Comparison of ENCODE assay signal across 8 cellular contexts in the genomic region with DNA sequence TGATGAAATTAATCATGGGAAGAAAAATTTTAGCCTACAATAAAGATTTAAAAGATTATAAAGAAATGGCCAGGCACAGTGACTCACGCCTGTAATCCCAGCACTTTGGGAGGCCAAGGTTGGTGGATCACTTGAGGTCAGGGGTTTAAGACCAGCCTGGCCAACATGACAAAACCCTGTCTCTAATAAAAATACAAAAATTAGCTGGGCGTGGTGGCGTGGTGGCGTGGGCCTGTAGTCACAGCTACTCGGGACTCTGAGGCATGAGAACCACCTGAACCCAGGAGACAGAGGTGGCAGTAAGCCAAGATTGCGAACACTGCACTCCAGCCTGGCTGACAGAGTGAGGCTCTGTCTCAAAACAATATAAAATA. TPM values are rescaled to one million over a fixed set of nuclear protein-coding genes. Genes with fewer than 3 reads are reported as not detected.
DNase-seq lines count a peak whose midpoint lies in the region; TF ChIP-seq lines count a peak whose summit lies in the region.
"Not testable (repeated sequence)": the region's sequence is repeated elsewhere in the genome, so short reads cannot be mapped to it uniquely, and the experiment has no call there.

No MANE protein-coding gene starts in this region.

- not testable (repeated sequence) for H3K4me1 ChIP-seq in breast epithelium
- peaks cover 0 to 42% (median 15%) of the 10 kb centered on the region in 4 donors for H3K4me1 ChIP-seq in tibial artery

- TF ChIP-seq POLR2A in breast epithelium (IDR thresholded peaks at IDR 0.05), result not testable (repeated sequence)

- CTCF ChIA-PET in RWPE1 (lab: Yijun Ruan, JAX), result not testable (repeated sequence)

- H3K4me3 ChIP-seq in breast epithelium, result peak overlapping the region in 1 of 3 donors; percentile 37
- not testable (repeated sequence) for H3K4me3 ChIP-seq in fibroblast of the aortic adventitia (ENCODE audit: low read depth, low read length); retinal pigment epithelial cell (ENCODE audit: low read length)
- H3K4me3 ChIP-seq in tibial artery, result peak overlapping the region; percentile 15 to 30

- H3K27ac ChIP-seq in RWPE1 (peak overlapping the region; percentile 79), breast epithelium (peak overlapping the region; percentile 68 to 84), tibial artery (peak overlapping the region; percentile 74 to 77)

- peak overlapping the region; percentile 92 for H3K27ac Mint-ChIP-seq in HFFc6

- H3K36me3 ChIP-seq in breast epithelium, tibial artery: not testable (repeated sequence)

- not testable (repeated sequence) for H3K9me3 Mint-ChIP-seq in HFFc6

- H3K9me3 ChIP-seq in breast epithelium, tibial artery: not testable (repeated sequence)

- H3K27me3 ChIP-seq in breast epithelium, tibial artery: not testable (repeated sequence)

- H3K4me1 Mint-ChIP-seq in HFFc6 (ENCODE audit: low read depth), result peaks cover 27% of the 10 kb centered on the region

- TF ChIP-seq CTCF in HFFc6 (IDR thresholded peaks at IDR 0.05); RWPE1 (conservative IDR thresholded peaks at IDR 0.05; ENCODE audit: low read depth); breast epithelium (IDR thresholded peaks at IDR 0.05); fibroblast of the aortic adventitia (IDR thresholded peaks at IDR 0.05; ENCODE audit: insufficient read depth, low read length); retinal pigment epithelial cell (conservative IDR thresholded peaks at IDR 0.05; ENCODE audit: low read depth, low read length); tibial artery (IDR thresholded peaks at IDR 0.05): not testable (repeated sequence)

- DNase-seq in A172 (ENCODE audit: low spot score) (peak; percentile 35), HFFc6 (peak; percentile 49), fibroblast of the aortic adventitia (ENCODE audit: low read depth) (peak; percentile 22), kidney tubule cell (ENCODE audit: low spot score) (peak; percentile 4), retinal pigment epithelial cell (ENCODE audit: low read depth) (peak; percentile 55), tibial artery (peak in 1 of 2 donors; percentile 36)
- DNase-seq in RWPE1 (ENCODE audit: low spot score); breast epithelium (ENCODE audit: low spot score in 2 of 2): not testable (repeated sequence)

- peaks cover 20% of the 10 kb centered on the region for H3K36me3 Mint-ChIP-seq in HFFc6 (ENCODE audit: low read depth)

- H3K27me3 Mint-ChIP-seq in HFFc6 (ENCODE audit: insufficient read depth), result not testable (repeated sequence)

- POLR2A ChIA-PET in RWPE1 (lab: Yijun Ruan, JAX; ENCODE audit: low non-redundant PET), result not testable (repeated sequence)

- intact Hi-C loops in breast epithelium (cut with DNase I; ENCODE audit: low total_unique reads); tibial artery (cut with DNase I; ENCODE audit: low total_unique reads): not testable (repeated sequence)

- peak overlapping the region; percentile 26 for H3K4me3 Mint-ChIP-seq in HFFc6

RNA-seq across cellular contexts. Expression of a gene that starts 26.5 kb away (rescaled TPM):
- 71.6 and 98.3 TPM in 2 replicates for total RNA-seq in A172 (2014; rRNA removed; shearing (Covaris generic))
- 10 to 100 TPM; 29.0 to 36.7 (median 32.8) TPM for total RNA-seq in HFFc6 (2021; fragmentation: NEBNext Ultra II Directional; extraction: Animal tissue kit (Norgen Biotek cat#: 25700))
- total RNA-seq in breast epithelium (100 to 1,000 TPM; 134 to 327 (median 162) TPM), fibroblast of the aortic adventitia (ENCODE audit: low replicate concordance) (77.2 and 120 TPM in 2 replicates)

RNA-seq across cellular contexts. Expression of a gene that starts 28.9 kb away (rescaled TPM):
- total RNA-seq in A172 (2014; rRNA removed; shearing (Covaris generic)), result 69.1 and 101 TPM in 2 replicates
- total RNA-seq in HFFc6 (2021; fragmentation: NEBNext Ultra II Directional; extraction: Animal tissue kit (Norgen Biotek cat#: 25700)), result 10 to 100 TPM; 66.0 to 83.2 (median 75.6) TPM
- total RNA-seq in breast epithelium (10 to 100 TPM; 55.4 to 74.1 (median 63.6) TPM), fibroblast of the aortic adventitia (ENCODE audit: low replicate concordance) (17.7 and 95.1 TPM in 2 replicates)
